Comparison of ENCODE assay signal across 8 cellular contexts in genomic region chr13:75482820-75483079, GRCh38. TPM values are rescaled to one million over a fixed set of nuclear protein-coding genes. Genes with fewer than 3 reads are reported as not detected.
A peak's percentile ranks its signal among the peaks of the same experiment; 100 is the strongest.
DNase-seq lines count a peak whose midpoint lies in the region; ATAC-seq and TF ChIP-seq lines count a peak whose summit lies in the region.

No MANE protein-coding gene starts in this region.

- H3K9ac ChIP-seq in HCT116 (ENCODE audit: low read length), result peak overlapping the region; percentile 79
- peak overlapping the region; percentile 76 to 88 (median 82) for H3K9ac ChIP-seq in skeletal muscle tissue (ENCODE audit: low read depth in 1 of 3, low read length in 3 of 3)

- peaks cover 3% of the 10 kb centered on the region for H3K36me3 Mint-ChIP-seq in activated B cell treated with CpG ODN at 0.5 μM for 24 hours (ENCODE audit: low read depth)

- H3K79me2 ChIP-seq in HCT116 (ENCODE audit: insufficient read depth, low read length), result peaks cover 31% of the 10 kb centered on the region

- TF ChIP-seq POLR2A in HCT116 (IDR thresholded peaks at IDR 0.05; ENCODE audit: borderline replicate concordance, extremely low read depth, insufficient read depth, insufficient read length) (no peak), gastroesophageal sphincter (IDR thresholded peaks at IDR 0.05) (no peak)

- POLR2A ChIA-PET in HCT116 (lab: Charles Lee), result interaction anchor here (1.2 kb wide), 1 partner anchor 67 kb away, joined by 4 read pairs; the partner anchor contains the start of gene UCHL3
- POLR2A ChIA-PET in activated B cell treated with CpG ODN at 0.5 μM for 24 hours (lab: Charles Lee), result no interaction called here

- peak overlapping the region; percentile 88 for H3K4me2 ChIP-seq in HCT116 (ENCODE audit: low read length)

- DNase-seq in HCT116 (ENCODE audit: low read depth, low spot score) (no peak), activated B cell treated with CpG ODN at 0.5 μM for 24 hours (no peak), NCI-H226 (no peak), SHP77 (lab: John Stamatoyannopoulos, UW) (no peak)
- DNase-seq in activated CD8-positive, alpha-beta memory T cell treated with anti-CD3 and anti-CD28 coated beads, Interleukin-2, amount 50 U/mL, for 48 hours, result no peak

- BruUV-seq in HCT116 (replicated peaks; lab: Mats Ljungman, UMichigan), result TSS peak; percentile 41

- peaks cover 15% of the 10 kb centered on the region for H3K4me1 Mint-ChIP-seq in activated B cell treated with CpG ODN at 0.5 μM for 24 hours

- H3K27ac ChIP-seq in HCT116 (ENCODE audit: low read depth, low read length) (peak overlapping the region; percentile 82; the same call in 1 of the 2 replicates), gastroesophageal sphincter (peak overlapping the region; percentile 2 to 84 (median 80)), skeletal muscle tissue (ENCODE audit: low read depth, low read length) (peak overlapping the region; percentile 83)

- TF ChIP-seq RAD21 in HCT116 (IDR thresholded peaks at IDR 0.05; ENCODE audit: low read depth), result no peak

- H3K4me3 Mint-ChIP-seq in activated B cell treated with CpG ODN at 0.5 μM for 24 hours, result peak overlapping the region; percentile 98

- H3K27me3 ChIP-seq in HCT116 (ENCODE audit: insufficient read depth, low read length), result no peaks in the 10 kb centered on the region
- peaks cover under 1% of the 10 kb centered on the region for H3K27me3 ChIP-seq in gastroesophageal sphincter
- H3K27me3 ChIP-seq in skeletal muscle tissue (ENCODE audit: control insufficient read depth in 3 of 3, insufficient read depth in 3 of 3, low read length in 3 of 3), result no peaks in the 10 kb centered on the region

- H3K36me3 ChIP-seq in HCT116 (ENCODE audit: control insufficient read depth in 1 of 2, insufficient read depth in 2 of 2, low read length in 2 of 2) (no peaks in the 10 kb centered on the region), gastroesophageal sphincter (no peaks in the 10 kb centered on the region), skeletal muscle tissue (ENCODE audit: control insufficient read depth in 3 of 3, insufficient read depth in 3 of 3, low read length in 3 of 3) (no peaks in the 10 kb centered on the region)

- H3K27ac Mint-ChIP-seq in activated B cell treated with CpG ODN at 0.5 μM for 24 hours, result no peak overlapping the region

- H3K4me3 ChIP-seq in HCT116 (replicated peaks in 1 of 2; ENCODE audit: low read depth in 1 of 2, low read length in 2 of 2), result peak overlapping the region; percentile 72 to 76
- H3K4me3 ChIP-seq in gastroesophageal sphincter, result peak overlapping the region; percentile 79 to 93
- peak overlapping the region; percentile 77 to 86 (median 85) for H3K4me3 ChIP-seq in skeletal muscle tissue (ENCODE audit: low read length in 3 of 3)

- H3K27me3 Mint-ChIP-seq in activated B cell treated with CpG ODN at 0.5 μM for 24 hours, result peaks cover 46% of the 10 kb centered on the region

- CTCF ChIA-PET in HCT116 (lab: Charles Lee), result interaction anchor here (0.8 to 1.9 kb wide), 11 partner anchors 9 to 186 kb away, joined by 3 to 13 read pairs (median 4); partner anchors contain the start of gene UCHL3
- CTCF ChIA-PET in activated B cell treated with CpG ODN at 0.5 μM for 24 hours (lab: Charles Lee), result interaction anchor here (0.9 to 1.9 kb wide), 4 partner anchors 9 to 111 kb away, joined by 3 to 5 read pairs (median 4); no protein-coding TSS in a partner anchor

- ATAC-seq in HCT116 (no peak), activated B cell treated with CpG ODN at 0.5 μM for 24 hours (ENCODE audit: low read depth) (no peak), gastroesophageal sphincter (no peak), HG03095 (IDR thresholded peaks at IDR 0.05; ENCODE audit: unreplicated experiment) (no peak)

- H3K9me3 Mint-ChIP-seq in activated B cell treated with CpG ODN at 0.5 μM for 24 hours, result no peaks in the 10 kb centered on the region

- TF ChIP-seq CTCF in HCT116 (IDR thresholded peaks at IDR 0.05 in 2 of 3, conservative IDR thresholded peaks at IDR 0.05 in 1 of 3; ENCODE audit: borderline replicate concordance in 1 of 3, insufficient read depth in 1 of 3, low read depth in 2 of 3, low read length in 2 of 3) (0 out of 6 replicates have a peak, but pooled peaks of 1 of the 3 experiments have one; percentile 2), activated B cell treated with CpG ODN at 0.5 μM for 24 hours (IDR thresholded peaks at IDR 0.05) (no peak), gastroesophageal sphincter (IDR thresholded peaks at IDR 0.05) (no peak)

- 0% methylated on average over 1 of the region's 1 CpG for WGBS in gastroesophageal sphincter (ENCODE audit: low coverage in 1 of 2), 2 donors

- H2AFZ ChIP-seq in HCT116 (ENCODE audit: low read depth, low read length, poor library complexity, severe bottlenecking), result peak overlapping the region; percentile 70

- no peak for TF ChIP-seq EP300 in gastroesophageal sphincter (IDR thresholded peaks at IDR 0.05)

- RAD21 ChIA-PET in HCT116 (lab: Charles Lee; ENCODE audit: low non-redundant PET in 1 of 2, low total read pairs in 2 of 2, uncharacterized antibody in 2 of 2, unreplicated experiment in 2 of 2), result interaction anchor here in 1 of 2 experiments (1.1 kb wide), 1 partner anchor 66 kb away, joined by 3 read pairs; no protein-coding TSS in a partner anchor

- no peaks in the 10 kb centered on the region for H4K20me1 ChIP-seq in HCT116 (ENCODE audit: insufficient read depth)

- no peaks in the 10 kb centered on the region for H3K9me2 ChIP-seq in HCT116 (ENCODE audit: insufficient read depth)

- H3K9me3 ChIP-seq in HCT116 (ENCODE audit: control insufficient read depth in 1 of 2, insufficient read depth in 1 of 2, low read depth in 1 of 2, low read length in 2 of 2), result no peaks in the 10 kb centered on the region
- no peaks in the 10 kb centered on the region for H3K9me3 ChIP-seq in gastroesophageal sphincter
- no peaks in the 10 kb centered on the region for H3K9me3 ChIP-seq in skeletal muscle tissue (ENCODE audit: control insufficient read depth in 3 of 3, low read length in 3 of 3)

- H3K4me1 ChIP-seq in HCT116 (ENCODE audit: control insufficient read depth in 1 of 2, insufficient read depth in 2 of 2, low read length in 2 of 2) (peaks cover 23 to 38% of the 10 kb centered on the region in 2 experiments), gastroesophageal sphincter (peaks cover 0 to 39% (median 3%) of the 10 kb centered on the region in 3 donors), skeletal muscle tissue (ENCODE audit: control insufficient read depth in 3 of 3, insufficient read depth in 3 of 3, low read length in 3 of 3) (peaks cover 7 to 12% (median 11%) of the 10 kb centered on the region in 3 donors)

- intact Hi-C loops in HCT116 (cut with micrococcal nuclease), result loop anchor here (2.0 kb wide), 1 partner anchor 66 kb away; the partner anchor contains the start of gene UCHL3
- intact Hi-C loops in activated B cell treated with CpG ODN at 0.5 μM for 24 hours (cut with micrococcal nuclease), result loop anchor here (1.0 to 5.0 kb wide), 5 partner anchors 55 to 1350 kb away; partner anchors contain the start of genes COMMD6, KLF12, LMO7 and UCHL3

TF ChIP-seq in HCT116, 20 proteins besides CTCF, POLR2A, EP300 and RAD21 (continues in another document):
- TF ChIP-seq SRF (IDR thresholded peaks at IDR 0.05; ENCODE audit: low read depth) (no peak), JUND (IDR thresholded peaks at IDR 0.05) (no peak), ZFX (IDR thresholded peaks at IDR 0.05) (no peak), YY1 (IDR thresholded peaks at IDR 0.05; ENCODE audit: extremely low read depth, insufficient replicate concordance, low read depth, low read length) (no peak), TCF7L2 (IDR thresholded peaks at IDR 0.05; ENCODE audit: borderline replicate concordance, extremely low read depth, insufficient read depth, insufficient read length) (no peak), FOSL1 (IDR thresholded peaks at IDR 0.05; ENCODE audit: low read depth) (no peak), ZNF274 (IDR thresholded peaks at IDR 0.05; ENCODE audit: low read depth, low read length) (no peak), CEBPB (IDR thresholded peaks at IDR 0.05; ENCODE audit: low read depth) (no peak), EZH2phosphoT487 (IDR thresholded peaks at IDR 0.05; ENCODE audit: borderline replicate concordance) (no peak), EGR1 (IDR thresholded peaks at IDR 0.05; ENCODE audit: low read depth) (no peak), POLR2AphosphoS5 (IDR thresholded peaks at IDR 0.05; ENCODE audit: low read depth, low read length) (no peak), REST (IDR thresholded peaks at IDR 0.05; ENCODE audit: low read depth) (no peak)

RNA-seq across cellular contexts. Expression of gene TBC1D4, which starts 0.8 kb away (rescaled TPM):
- total RNA-seq in HCT116 (2021; ENCODE audit: unreplicated experiment), result 24.6 TPM
- 12.7 and 13.4 TPM in 2 replicates for polyA plus RNA-seq in HCT116 (2012)
- 1.5 and 2.1 TPM in 2 replicates for total RNA-seq in activated B cell treated with CpG ODN at 0.5 μM for 24 hours
- 10 to 100 TPM; 12.8 to 28.0 (median 22.4) TPM for total RNA-seq in gastroesophageal sphincter
- 19.8 TPM for total RNA-seq in skeletal muscle tissue

RNA-seq across cellular contexts. Expression of gene COMMD6, which starts 54.9 kb away (rescaled TPM):
- total RNA-seq in HCT116 (2021; ENCODE audit: unreplicated experiment) (108 TPM), activated B cell treated with CpG ODN at 0.5 μM for 24 hours (174 and 177 TPM in 2 replicates), gastroesophageal sphincter (100 to 1,000 TPM in 2 of 4 donors, 10 to 100 TPM in 2; 61.3 to 138 (median 107) TPM), skeletal muscle tissue (28.2 TPM)
- polyA plus RNA-seq in HCT116 (2012), result 134 and 192 TPM in 2 replicates
